ENCODE assay signal across 12 cellular contexts in genomic region chr6:158571826-158572652, GRCh38. TPM values are rescaled to one million over a fixed set of nuclear protein-coding genes. Genes with fewer than 3 reads are reported as not detected.
DNase-seq lines count a peak whose midpoint lies in the region; ATAC-seq and TF ChIP-seq lines count a peak whose summit lies in the region.
"Had no signal": no experiment of that assay in that cellular context is flagged by ENCODE, and none has a peak within 500 bp of the region (broad histone marks: within the 10 kb centered on the region; RNA-seq: fewer than 3 reads in every experiment).

No MANE protein-coding gene starts in this region.

- peak overlapping the region in 1 of 2 donors; percentile 33 for H3K4me3 Mint-ChIP-seq in activated T-cell treated with anti-CD3 and anti-CD28 coated beads, Interleukin-2, amount 50 U/mL, for 72 hours
- H3K4me3 Mint-ChIP-seq in central memory CD8-positive, alpha-beta T cell, result peak overlapping the region; percentile 76
- H3K4me3 Mint-ChIP-seq in neural progenitor cell, result no peak overlapping the region
- H3K4me3 Mint-ChIP-seq: activated CD4-positive, alpha-beta T cell treated with anti-CD3 and anti-CD28 coated beads for 36 hours had no signal

- peak overlapping the region; percentile 23 for H3K27ac Mint-ChIP-seq in activated T-cell treated with anti-CD3 and anti-CD28 coated beads, Interleukin-2, amount 50 U/mL, for 72 hours
- peak overlapping the region; percentile 93 for H3K27ac Mint-ChIP-seq in central memory CD8-positive, alpha-beta T cell (ENCODE audit: low read depth)
- H3K27ac Mint-ChIP-seq in neural progenitor cell, result no peak overlapping the region
- H3K27ac Mint-ChIP-seq: activated CD4-positive, alpha-beta T cell treated with anti-CD3 and anti-CD28 coated beads for 36 hours had no signal

- DNase-seq in activated T-cell treated with anti-CD3 and anti-CD28 coated beads, Interleukin-2, amount 50 U/mL, for 72 hours, result no peak
- no peak for DNase-seq in activated T-cell treated with anti-CD3 and anti-CD28 coated beads for 4 hours
- DNase-seq in central memory CD8-positive, alpha-beta T cell (ENCODE audit: low spot score in 2 of 2), result no peak
- DNase-seq in left lung, result peak; percentile 68 to 88
- DNase-seq in transverse colon, result peak; percentile 87
- no peak for DNase-seq in NCI-H2196 treated with DMSO at 0.1 percent for 48 hours (lab: John Stamatoyannopoulos, UW; ENCODE audit: unreplicated experiment)
- DNase-seq in neural progenitor cell (ENCODE audit: low spot score), result no peak
- DNase-seq: activated CD4-positive, alpha-beta T cell treated with anti-CD3 and anti-CD28 coated beads for 36 hours; IMR-90; NCI-H2171 had no signal

- H3K36me3 ChIP-seq in left lung, result peaks cover 0 to 29% of the 10 kb centered on the region in 2 donors
- H3K36me3 ChIP-seq in transverse colon, result no peaks in the 10 kb centered on the region
- H3K36me3 ChIP-seq in neural progenitor cell, result no peaks in the 10 kb centered on the region

- no peak overlapping the region for H3K4me3 ChIP-seq in left lung
- peak overlapping the region in 1 of 4 donors; percentile 14 for H3K4me3 ChIP-seq in transverse colon
- no peak overlapping the region for H3K4me3 ChIP-seq in neural progenitor cell
- H3K4me3 ChIP-seq: SJSA1 had no signal

- H2AFZ ChIP-seq in neural progenitor cell (replicated peaks), result no peak overlapping the region

- peak in 1 of 2 donors; percentile 57 for ATAC-seq in activated T-cell treated with anti-CD3 and anti-CD28 coated beads, Interleukin-2, amount 50 U/mL, for 72 hours (replicated peaks in 1 of 2)
- ATAC-seq in central memory CD8-positive, alpha-beta T cell (replicated peaks; ENCODE audit: extremely low read depth, poor library complexity, severe bottlenecking), result peak; percentile 68
- peak; percentile 98 for ATAC-seq in left lung
- no peak for ATAC-seq in GM21529 (IDR thresholded peaks at IDR 0.05; ENCODE audit: unreplicated experiment)
- ATAC-seq: activated CD4-positive, alpha-beta T cell treated with anti-CD3 and anti-CD28 coated beads for 36 hours had no signal

- H3K4me1 ChIP-seq in left lung, result peaks cover 0 to 48% of the 10 kb centered on the region in 2 donors
- H3K4me1 ChIP-seq in transverse colon, result peaks cover 7 to 39% (median 21%) of the 10 kb centered on the region in 4 donors
- H3K4me1 ChIP-seq in neural progenitor cell, result peaks cover 16% of the 10 kb centered on the region
- H3K4me1 ChIP-seq: SJSA1 had no signal

- WGBS in transverse colon (ENCODE audit: low coverage in 1 of 2), 2 donors, result 67% methylated on average over 14 of the region's 26 CpGs; no CpG with 5 or more reads in 1 of the 2 donors

- peaks cover 52% of the 10 kb centered on the region for H3K4me1 Mint-ChIP-seq in activated T-cell treated with anti-CD3 and anti-CD28 coated beads, Interleukin-2, amount 50 U/mL, for 72 hours (ENCODE audit: low read depth)
- H3K4me1 Mint-ChIP-seq in central memory CD8-positive, alpha-beta T cell, result peaks cover 79% of the 10 kb centered on the region
- peaks cover 17% of the 10 kb centered on the region for H3K4me1 Mint-ChIP-seq in neural progenitor cell

- peaks cover 70% of the 10 kb centered on the region for H3K79me2 ChIP-seq in neural progenitor cell (ENCODE audit: low read depth)

- H3K27me3 ChIP-seq in left lung, result no peaks in the 10 kb centered on the region
- no peaks in the 10 kb centered on the region for H3K27me3 ChIP-seq in transverse colon
- H3K27me3 ChIP-seq in neural progenitor cell, result no peaks in the 10 kb centered on the region
- H3K27me3 ChIP-seq: SJSA1 had no signal

- in situ Hi-C loops in transverse colon (cut with MboI; ENCODE audit: low pct_ligation_motif_present in 1 of 4, low pct_unique_long_range_greater_than_20kb in 1 of 4, low sequenced_read_pairs in 3 of 4), result no loop called here

- peaks cover 21% of the 10 kb centered on the region for H4K20me1 ChIP-seq in neural progenitor cell (ENCODE audit: low read depth)

- no peak for TF ChIP-seq EP300 in transverse colon (IDR thresholded peaks at IDR 0.05; ENCODE audit: low read depth)

- no peaks in the 10 kb centered on the region for H3K27me3 Mint-ChIP-seq in activated T-cell treated with anti-CD3 and anti-CD28 coated beads, Interleukin-2, amount 50 U/mL, for 72 hours (ENCODE audit: low read depth)
- no peaks in the 10 kb centered on the region for H3K27me3 Mint-ChIP-seq in central memory CD8-positive, alpha-beta T cell
- peaks cover 4% of the 10 kb centered on the region for H3K27me3 Mint-ChIP-seq in neural progenitor cell (ENCODE audit: insufficient read depth, low read depth)
- H3K27me3 Mint-ChIP-seq: activated CD4-positive, alpha-beta T cell treated with anti-CD3 and anti-CD28 coated beads for 36 hours had no signal

- H3K36me3 Mint-ChIP-seq in activated T-cell treated with anti-CD3 and anti-CD28 coated beads, Interleukin-2, amount 50 U/mL, for 72 hours (ENCODE audit: insufficient read depth in 2 of 2), result peaks cover 0 to 10% of the 10 kb centered on the region in 2 donors
- peaks cover 18% of the 10 kb centered on the region for H3K36me3 Mint-ChIP-seq in central memory CD8-positive, alpha-beta T cell (ENCODE audit: insufficient read depth)
- H3K36me3 Mint-ChIP-seq in neural progenitor cell, result peaks cover 19% of the 10 kb centered on the region

- no peak overlapping the region for H3K4me2 ChIP-seq in neural progenitor cell

- no peaks in the 10 kb centered on the region for H3K9me3 Mint-ChIP-seq in activated T-cell treated with anti-CD3 and anti-CD28 coated beads, Interleukin-2, amount 50 U/mL, for 72 hours
- no peaks in the 10 kb centered on the region for H3K9me3 Mint-ChIP-seq in central memory CD8-positive, alpha-beta T cell
- H3K9me3 Mint-ChIP-seq in neural progenitor cell, result peaks cover 5% of the 10 kb centered on the region

- intact Hi-C loops in left lung (cut with DNase I) (no loop called here), transverse colon (cut with DNase I; ENCODE audit: low total_unique reads) (no loop called here)

- TF ChIP-seq CTCF in left lung (IDR thresholded peaks at IDR 0.05) (no peak), transverse colon (IDR thresholded peaks at IDR 0.05) (peak in 2 of 5 experiments; percentile 23 to 25), neural progenitor cell (IDR thresholded peaks at IDR 0.05) (no peak)

- H3K27ac ChIP-seq in left lung, result peak overlapping the region; percentile 27 to 28
- H3K27ac ChIP-seq in transverse colon, result peak overlapping the region; percentile 84 to 86 (median 86)
- no peak overlapping the region for H3K27ac ChIP-seq in neural progenitor cell
- H3K27ac ChIP-seq: SJSA1 had no signal

- H3F3A ChIP-seq in neural progenitor cell (ENCODE audit: low read depth), result peaks cover 5% of the 10 kb centered on the region

- no peak overlapping the region for H3K9ac ChIP-seq in neural progenitor cell

- TF ChIP-seq POLR2A in transverse colon (IDR thresholded peaks at IDR 0.05), result peak; percentile 77

- H3K9me3 ChIP-seq in left lung (no peaks in the 10 kb centered on the region), transverse colon (no peaks in the 10 kb centered on the region), neural progenitor cell (ENCODE audit: low read depth) (no peaks in the 10 kb centered on the region)
- H3K9me3 ChIP-seq: SJSA1 had no signal

RNA-seq across cellular contexts. Expression of gene TMEM181, which starts 12.1 kb away (rescaled TPM):
- 10 to 100 TPM; 12.9 to 14.1 TPM for total RNA-seq in activated T-cell treated with anti-CD3 and anti-CD28 coated beads, Interleukin-2, amount 50 U/mL, for 72 hours
- total RNA-seq in left lung, result 10 to 100 TPM; 31.8 to 33.3 TPM
- total RNA-seq in transverse colon, result 10 to 100 TPM; 15.7 to 41.3 (median 34.2) TPM
- total RNA-seq in neural progenitor cell (ENCODE audit: low replicate concordance), result 20.8 and 27.3 TPM in 2 replicates

Comparison
In these comparisons a context has a peak if more than half of its experiments do, and no peak if none do; other contexts are left out.
1. DNase-seq: peak in left lung (2 of 2) and transverse colon (single experiment); none in activated T-cell treated with anti-CD3 and anti-CD28 coated beads, Interleukin-2, amount 50 U/mL, for 72 hours (0 of 2), activated T-cell treated with anti-CD3 and anti-CD28 coated beads for 4 hours (single experiment), central memory CD8-positive, alpha-beta T cell (0 of 2), NCI-H2196 treated with DMSO at 0.1 percent for 48 hours (single experiment) and neural progenitor cell (single experiment).